1 cellular context compared by ENCODE assay signal in the genomic region with DNA sequence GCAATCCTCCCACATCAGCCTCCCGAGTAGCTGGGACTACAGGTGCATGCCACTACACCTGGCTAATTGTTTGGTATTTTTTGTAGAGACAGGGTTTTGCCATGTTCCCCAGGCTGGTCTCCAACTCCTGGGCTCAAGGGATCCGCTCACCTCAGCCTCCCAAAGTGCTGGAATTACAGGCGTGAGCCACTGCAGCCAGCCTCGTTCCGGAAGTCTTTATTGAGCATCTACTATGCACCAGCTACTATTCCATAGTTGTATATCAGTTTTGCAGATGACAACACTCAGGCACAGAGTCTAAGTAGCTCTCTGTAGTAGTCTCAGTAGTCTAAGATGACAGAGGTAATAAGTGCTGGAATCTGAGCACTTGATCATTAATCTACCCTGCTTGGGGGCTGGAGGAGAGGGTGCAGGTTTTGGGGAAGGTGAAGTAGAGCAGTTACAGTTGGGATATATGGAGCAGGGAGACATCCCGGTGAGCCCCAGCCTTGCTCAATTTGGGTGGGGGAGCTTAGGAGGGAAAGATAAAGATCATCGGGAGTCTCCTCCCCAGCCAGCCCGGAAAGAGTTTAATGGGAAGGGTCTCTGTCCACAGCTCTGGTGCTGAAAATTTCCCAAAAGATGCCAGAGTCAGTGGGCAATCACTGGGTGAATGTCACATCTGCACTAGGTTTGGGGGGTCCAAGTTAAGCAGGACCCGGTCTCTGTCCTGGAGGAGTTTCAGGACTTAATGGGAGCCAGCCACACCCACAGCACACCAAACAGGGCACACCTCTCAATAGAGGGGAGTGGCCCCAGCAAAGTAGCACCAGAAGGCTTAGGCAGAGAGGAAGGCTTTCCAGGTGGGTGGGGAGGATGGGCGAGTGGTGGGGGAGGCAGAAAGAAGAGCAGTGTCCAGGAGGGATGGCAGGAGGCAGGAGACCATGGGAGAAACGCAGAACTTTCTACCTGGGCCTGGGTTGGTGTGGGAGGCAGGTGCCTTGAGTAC.
TF ChIP-seq lines count a peak whose summit lies in the region.

No MANE protein-coding gene starts in this region.

TF ChIP-seq in HCT116, 20 proteins besides CTCF, POLR2A, EP300 and RAD21 (continued from another document):
- TF ChIP-seq, protein P1, sequence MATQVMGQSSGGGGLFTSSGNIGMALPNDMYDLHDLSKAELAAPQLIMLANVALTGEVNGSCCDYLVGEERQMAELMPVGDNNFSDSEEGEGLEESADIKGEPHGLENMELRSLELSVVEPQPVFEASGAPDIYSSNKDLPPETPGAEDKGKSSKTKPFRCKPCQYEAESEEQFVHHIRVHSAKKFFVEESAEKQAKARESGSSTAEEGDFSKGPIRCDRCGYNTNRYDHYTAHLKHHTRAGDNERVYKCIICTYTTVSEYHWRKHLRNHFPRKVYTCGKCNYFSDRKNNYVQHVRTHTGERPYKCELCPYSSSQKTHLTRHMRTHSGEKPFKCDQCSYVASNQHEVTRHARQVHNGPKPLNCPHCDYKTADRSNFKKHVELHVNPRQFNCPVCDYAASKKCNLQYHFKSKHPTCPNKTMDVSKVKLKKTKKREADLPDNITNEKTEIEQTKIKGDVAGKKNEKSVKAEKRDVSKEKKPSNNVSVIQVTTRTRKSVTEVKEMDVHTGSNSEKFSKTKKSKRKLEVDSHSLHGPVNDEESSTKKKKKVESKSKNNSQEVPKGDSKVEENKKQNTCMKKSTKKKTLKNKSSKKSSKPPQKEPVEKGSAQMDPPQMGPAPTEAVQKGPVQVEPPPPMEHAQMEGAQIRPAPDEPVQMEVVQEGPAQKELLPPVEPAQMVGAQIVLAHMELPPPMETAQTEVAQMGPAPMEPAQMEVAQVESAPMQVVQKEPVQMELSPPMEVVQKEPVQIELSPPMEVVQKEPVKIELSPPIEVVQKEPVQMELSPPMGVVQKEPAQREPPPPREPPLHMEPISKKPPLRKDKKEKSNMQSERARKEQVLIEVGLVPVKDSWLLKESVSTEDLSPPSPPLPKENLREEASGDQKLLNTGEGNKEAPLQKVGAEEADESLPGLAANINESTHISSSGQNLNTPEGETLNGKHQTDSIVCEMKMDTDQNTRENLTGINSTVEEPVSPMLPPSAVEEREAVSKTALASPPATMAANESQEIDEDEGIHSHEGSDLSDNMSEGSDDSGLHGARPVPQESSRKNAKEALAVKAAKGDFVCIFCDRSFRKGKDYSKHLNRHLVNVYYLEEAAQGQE (IDR thresholded peaks at IDR 0.05; ENCODE audit: low read depth) = peak; percentile 64
TF ChIP-seq in HCT116: peak in this region for 1.
